8 cellular contexts compared by ENCODE assay signal in genomic region chr11:65900899-65901180, GRCh38. TPM values are rescaled to one million over a fixed set of nuclear protein-coding genes. Genes with fewer than 3 reads are reported as not detected.
A peak's percentile ranks its signal among the peaks of the same experiment; 100 is the strongest.
DNase-seq lines count a peak whose midpoint lies in the region; ATAC-seq and TF ChIP-seq lines count a peak whose summit lies in the region.

No MANE protein-coding gene starts in this region.

- H3K79me2 ChIP-seq in PC-3 (ENCODE audit: low read length) (peaks cover 81% of the 10 kb centered on the region), parathyroid adenoma (no peaks in the 10 kb centered on the region)

- H3K27me3 Mint-ChIP-seq in CD8-positive, alpha-beta T cell (ENCODE audit: low read depth) = no peaks in the 10 kb centered on the region

- peak overlapping the region; percentile 69 for H3K27ac Mint-ChIP-seq in CD8-positive, alpha-beta T cell

- no peak for TF ChIP-seq CTCF in CD8-positive, alpha-beta T cell (IDR thresholded peaks at IDR 0.05)
- TF ChIP-seq CTCF in PC-3 (conservative IDR thresholded peaks at IDR 0.05; ENCODE audit: low read depth, low read length) = no peak
- TF ChIP-seq CTCF in parathyroid adenoma (IDR thresholded peaks at IDR 0.05) = no peak

- no peaks in the 10 kb centered on the region for H3K36me3 Mint-ChIP-seq in CD8-positive, alpha-beta T cell

- peaks cover 38% of the 10 kb centered on the region for H4K20me1 ChIP-seq in PC-3 (ENCODE audit: low read length)

- TSS peak; percentile 63 for BruUV-seq in PC-3 (replicated peaks; lab: Mats Ljungman, UMichigan)

- no peaks in the 10 kb centered on the region for H3K9me3 ChIP-seq in CD8-positive, alpha-beta T cell (ENCODE audit: low read length)
- no peaks in the 10 kb centered on the region for H3K9me3 ChIP-seq in PC-3 (ENCODE audit: low read length)
- H3K9me3 ChIP-seq in endocrine pancreas (ENCODE audit: control insufficient read depth, low read length) = no peaks in the 10 kb centered on the region
- H3K9me3 ChIP-seq in parathyroid adenoma (ENCODE audit: control insufficient read depth, low read length) = no peaks in the 10 kb centered on the region

- H2AFZ ChIP-seq in PC-3 (ENCODE audit: low read length) = no peak overlapping the region
- H2AFZ ChIP-seq in parathyroid adenoma = no peak overlapping the region

- intact Hi-C loops in CD8-positive, alpha-beta T cell (cut with DNase I, micrococcal nuclease) = loop anchor here (1.0 to 2.0 kb wide), 4 partner anchors 11 to 60 kb away; partner anchors contain the start of genes C11orf68 (in 2 of the 2), CCDC85B (in 2 of the 2), DRAP1 (in 2 of the 2) and SART1 (in 1 of the 2)
- intact Hi-C loops in PC-3 (cut with micrococcal nuclease) = loop anchor here (1.0 kb wide), 1 partner anchor 10 kb away; no protein-coding TSS in a partner anchor

- H3K4me1 ChIP-seq in CD8-positive, alpha-beta T cell (ENCODE audit: insufficient read depth, low read length) = peaks cover 20% of the 10 kb centered on the region
- H3K4me1 ChIP-seq in PC-3 (ENCODE audit: insufficient read depth, low read length) = peaks cover 49% of the 10 kb centered on the region
- H3K4me1 ChIP-seq in endocrine pancreas (ENCODE audit: control insufficient read depth, insufficient read depth, low read length) = no peaks in the 10 kb centered on the region
- no peaks in the 10 kb centered on the region for H3K4me1 ChIP-seq in parathyroid adenoma

- CTCF ChIA-PET in CD8-positive, alpha-beta T cell (lab: Charles Lee) = interaction anchor here (0.5 to 9.6 kb wide), 7 partner anchors 10 to 162 kb away, joined by 3 to 71 read pairs (median 3); partner anchors contain the start of genes CCDC85B and FIBP
- CTCF ChIA-PET in PC-3 (lab: Charles Lee) = interaction anchor here (0.6 to 1.0 kb wide), 4 partner anchors 9 to 17 kb away, joined by 3 to 24 read pairs (median 5); partner anchors contain the start of gene FIBP

- H3K9ac ChIP-seq in PC-3 (ENCODE audit: low read length) (peak overlapping the region; percentile 59), endocrine pancreas (ENCODE audit: control insufficient read depth, insufficient read depth, low read length) (peak overlapping the region; percentile 22), parathyroid adenoma (no peak overlapping the region)

- H3K27me3 ChIP-seq in CD8-positive, alpha-beta T cell (ENCODE audit: insufficient read depth, low read length) = no peaks in the 10 kb centered on the region
- no peaks in the 10 kb centered on the region for H3K27me3 ChIP-seq in PC-3 (ENCODE audit: low read length)
- H3K27me3 ChIP-seq in endocrine pancreas (ENCODE audit: control insufficient read depth, insufficient read depth, low read length) = peaks cover 3% of the 10 kb centered on the region
- no peaks in the 10 kb centered on the region for H3K27me3 ChIP-seq in parathyroid adenoma (ENCODE audit: control insufficient read depth, insufficient read depth, low read length)

- peaks cover 25% of the 10 kb centered on the region for H3F3A ChIP-seq in PC-3 (ENCODE audit: low read length, unreplicated experiment)

- ATAC-seq in CD8-positive, alpha-beta T cell = no peak
- no peak for ATAC-seq in PC-3
- ATAC-seq in HG03520 (IDR thresholded peaks at IDR 0.05; ENCODE audit: unreplicated experiment) = no peak
- ATAC-seq in GM18498 (IDR thresholded peaks at IDR 0.05; ENCODE audit: unreplicated experiment) = no peak

- H3K4me1 Mint-ChIP-seq in CD8-positive, alpha-beta T cell (ENCODE audit: low read depth) = peaks cover 6% of the 10 kb centered on the region

- no peaks in the 10 kb centered on the region for H3K36me3 ChIP-seq in CD8-positive, alpha-beta T cell (ENCODE audit: insufficient read depth, low read length)
- H3K36me3 ChIP-seq in PC-3 (ENCODE audit: low read depth, low read length) (peaks cover 40% of the 10 kb centered on the region), endocrine pancreas (ENCODE audit: control insufficient read depth, insufficient read depth, low read length) (no peaks in the 10 kb centered on the region), parathyroid adenoma (ENCODE audit: control insufficient read depth, insufficient read depth, low read length) (no peaks in the 10 kb centered on the region)

- H3K9me2 ChIP-seq in PC-3 (replicated peaks; ENCODE audit: low read length) = no peaks in the 10 kb centered on the region

- no peak overlapping the region for H3K4me3 ChIP-seq in CD8-positive, alpha-beta T cell (ENCODE audit: low read depth, low read length)
- peak overlapping the region; percentile 49 for H3K4me3 ChIP-seq in PC-3 (ENCODE audit: low read length)
- no peak overlapping the region for H3K4me3 ChIP-seq in endocrine pancreas (ENCODE audit: control insufficient read depth, insufficient read depth, low read length)
- peak overlapping the region; percentile 23 for H3K4me3 ChIP-seq in parathyroid adenoma (ENCODE audit: low read depth, low read length)

- DNase-seq in CD8-positive, alpha-beta T cell = no peak
- DNase-seq in PC-3 = no peak
- no peak for DNase-seq in activated effector memory CD4-positive, alpha-beta T cell treated with Interleukin-2 at 50 U/mL for 16 hours
- no peak for DNase-seq in NCI-H2081 (lab: John Stamatoyannopoulos, UW)

- peak overlapping the region; percentile 0 for H3K27ac ChIP-seq in CD8-positive, alpha-beta T cell (ENCODE audit: low read depth, low read length)
- peak overlapping the region; percentile 87 for H3K27ac ChIP-seq in PC-3 (ENCODE audit: low read length)
- no peak overlapping the region for H3K27ac ChIP-seq in parathyroid adenoma

- peak overlapping the region; percentile 73 for H3K4me3 Mint-ChIP-seq in CD8-positive, alpha-beta T cell

- H3K4me2 ChIP-seq in PC-3 (ENCODE audit: low read length) (peak overlapping the region; percentile 62), parathyroid adenoma (ENCODE audit: low read length) (peak overlapping the region; percentile 74)

- POLR2A ChIA-PET in CD8-positive, alpha-beta T cell (lab: Charles Lee) = interaction anchor here (0.6 to 4.4 kb wide), 7 partner anchors 9 to 701 kb away, joined by 3 to 48 read pairs (median 6); partner anchors contain the start of genes C11orf68, CCDC85B, FIBP and MUS81
- POLR2A ChIA-PET in PC-3 (lab: Charles Lee; ENCODE audit: unreplicated experiment) = interaction anchor here (0.5 to 2.9 kb wide), 13 partner anchors 8 to 872 kb away, joined by 3 to 31 read pairs (median 8); partner anchors contain the start of genes CCDC85B, FIBP, MUS81 and NEAT1

- H3K9me3 Mint-ChIP-seq in CD8-positive, alpha-beta T cell = no peaks in the 10 kb centered on the region

RNA-seq across cellular contexts. Expression of gene FOSL1, which starts 0.7 kb away (rescaled TPM):
- total RNA-seq in CD8-positive, alpha-beta T cell = 1 to 10 TPM; 2.0 to 4.0 TPM
- total RNA-seq in PC-3 (2014; rRNA removed) = 656 and 851 TPM in 2 replicates

RNA-seq across cellular contexts. Expression of gene CCDC85B, which starts 10.4 kb away (rescaled TPM):
- total RNA-seq in CD8-positive, alpha-beta T cell = 10 to 100 TPM; 25.6 to 27.4 TPM
- 207 and 280 TPM in 2 replicates for total RNA-seq in PC-3 (2014; rRNA removed)

RNA-seq across cellular contexts. Expression of gene FIBP, which starts 12.6 kb away (rescaled TPM):
- 10 to 100 TPM; 16.5 to 19.3 TPM for total RNA-seq in CD8-positive, alpha-beta T cell
- total RNA-seq in PC-3 (2014; rRNA removed) = 221 TPM in 2 replicates

RNA-seq across cellular contexts. Expression of gene C11orf68, which starts 18.0 kb away (rescaled TPM):
- total RNA-seq in CD8-positive, alpha-beta T cell = 10 to 100 TPM; 12.3 TPM
- total RNA-seq in PC-3 (2014; rRNA removed) = 61.3 and 82.0 TPM in 2 replicates

RNA-seq across cellular contexts. Expression of gene DRAP1, which starts 18.4 kb away (rescaled TPM):
- 10 to 100 TPM; 62.2 to 63.1 TPM for total RNA-seq in CD8-positive, alpha-beta T cell
- 944 and 1,531 TPM in 2 replicates for total RNA-seq in PC-3 (2014; rRNA removed)

Comparison
In these comparisons a context has a peak if more than half of its experiments do, and no peak if none do; other contexts are left out.
1. H3K4me3 ChIP-seq: peak in PC-3 (single experiment) and parathyroid adenoma (single experiment); none in CD8-positive, alpha-beta T cell (single experiment) and endocrine pancreas (single experiment).
2. RNA of gene FOSL1, which starts 0.7 kb away (total RNA-seq): 656 to 851 TPM in PC-3; 2.0 to 4.0 TPM in CD8-positive, alpha-beta T cell; every median in the first group is over 100 times any median in the second.
3. RNA of gene FIBP, which starts 12.6 kb away (total RNA-seq): 221 TPM in PC-3; 16.5 to 19.3 TPM in CD8-positive, alpha-beta T cell; every median in the first group is over 10 times any median in the second.